Comparison of ENCODE assay signal across 8 cellular contexts in genomic region chr13:90627813-90628212, GRCh38.
"Had no signal": no experiment of that assay in that cellular context is flagged by ENCODE, and none has a peak within 500 bp of the region (broad histone marks: within the 10 kb centered on the region; RNA-seq: fewer than 3 reads in every experiment).

No MANE protein-coding gene starts in this region.

- H3K4me3 ChIP-seq: GM23338 had no signal

- H3K9me3 Mint-ChIP-seq: GM23338, H9 had no signal

- H3K27ac ChIP-seq: HL-60 had no signal

- FAIRE-seq: H1, H54 had no signal

- H3K27ac Mint-ChIP-seq: GM23338, H9 had no signal

- H3K4me3 Mint-ChIP-seq: GM23338, H9 had no signal

- H2AFZ ChIP-seq: GM23338 had no signal

- H3K4me2 ChIP-seq: GM23338 had no signal

- ATAC-seq: GM23338 had no signal

- DNase-seq: H9, HCEC 1CT, IMR-90, KBM-7 had no signal
